8 cellular contexts compared by ENCODE assay signal in genomic region chr1:162854245-162854860, GRCh38. TPM values are rescaled to one million over a fixed set of nuclear protein-coding genes. Genes with fewer than 3 reads are reported as not detected.
A peak's percentile ranks its signal among the peaks of the same experiment; 100 is the strongest.
DNase-seq lines count a peak whose midpoint lies in the region; ATAC-seq and TF ChIP-seq lines count a peak whose summit lies in the region.

No MANE protein-coding gene starts in this region.

- CTCF ChIA-PET in activated CD8-positive, alpha-beta memory T cell treated with anti-CD3 and anti-CD28 coated beads, Interleukin-2, amount 10 ng/mL, durations not matched to agents 7 days and 5 days (lab: Charles Lee): interaction anchor here (0.8 to 2.7 kb wide), 11 partner anchors 17 to 467 kb away, joined by 3 to 18 read pairs (median 4); partner anchors contain the start of gene NUF2
- CTCF ChIA-PET in MCF 10A (lab: Yijun Ruan, JAX): interaction anchor here (0.5 to 5.1 kb wide), 67 partner anchors 9 to 1921 kb away, joined by 3 to 110 read pairs (median 5); partner anchors contain the start of genes CCDC190 and RGS4

- H3K4me1 Mint-ChIP-seq in activated CD8-positive, alpha-beta memory T cell treated with anti-CD3 and anti-CD28 coated beads, Interleukin-2, amount 10 ng/mL, durations not matched to agents 7 days and 5 days: no peaks in the 10 kb centered on the region
- H3K4me1 Mint-ChIP-seq in MCF 10A (ENCODE audit: insufficient read depth, unreplicated experiment): peaks cover 32% of the 10 kb centered on the region

- no peaks in the 10 kb centered on the region for H3K36me3 Mint-ChIP-seq in activated CD8-positive, alpha-beta memory T cell treated with anti-CD3 and anti-CD28 coated beads, Interleukin-2, amount 10 ng/mL, durations not matched to agents 7 days and 5 days
- H3K36me3 Mint-ChIP-seq in MCF 10A (ENCODE audit: insufficient read depth, unreplicated experiment): no peaks in the 10 kb centered on the region

- intact Hi-C loops in MCF 10A (cut with micrococcal nuclease): loop anchor here (1.0 to 2.0 kb wide), 4 partner anchors 24 to 462 kb away; no protein-coding TSS in a partner anchor

- peak; percentile 70 for ATAC-seq in activated CD8-positive, alpha-beta memory T cell treated with anti-CD3 and anti-CD28 coated beads, Interleukin-2, amount 10 ng/mL, durations not matched to agents 7 days and 5 days
- peak; percentile 89 for ATAC-seq in HG02759 (IDR thresholded peaks at IDR 0.05; ENCODE audit: unreplicated experiment)

- BruUV-seq in MCF 10A (replicated peaks; lab: Mats Ljungman, UMichigan): no TSS peak

- POLR2A ChIA-PET in MCF 10A (lab: Yijun Ruan, JAX): interaction anchor here (0.9 to 1.8 kb wide), 5 partner anchors 10 to 467 kb away, joined by 3 to 7 read pairs (median 4); no protein-coding TSS in a partner anchor

- no peak overlapping the region for H3K27ac Mint-ChIP-seq in activated CD8-positive, alpha-beta memory T cell treated with anti-CD3 and anti-CD28 coated beads, Interleukin-2, amount 10 ng/mL, durations not matched to agents 7 days and 5 days
- no peak overlapping the region for H3K27ac Mint-ChIP-seq in MCF 10A (ENCODE audit: low read depth, unreplicated experiment)

- no peaks in the 10 kb centered on the region for H3K9me3 Mint-ChIP-seq in activated CD8-positive, alpha-beta memory T cell treated with anti-CD3 and anti-CD28 coated beads, Interleukin-2, amount 10 ng/mL, durations not matched to agents 7 days and 5 days (ENCODE audit: low read depth)
- H3K9me3 Mint-ChIP-seq in MCF 10A (ENCODE audit: unreplicated experiment): no peaks in the 10 kb centered on the region

- H3K4me3 Mint-ChIP-seq in activated CD8-positive, alpha-beta memory T cell treated with anti-CD3 and anti-CD28 coated beads, Interleukin-2, amount 10 ng/mL, durations not matched to agents 7 days and 5 days: no peak overlapping the region
- H3K4me3 Mint-ChIP-seq in MCF 10A (ENCODE audit: unreplicated experiment): no peak overlapping the region

- DNase-seq in activated CD8-positive, alpha-beta memory T cell treated with anti-CD3 and anti-CD28 coated beads, Interleukin-2, amount 10 ng/mL, durations not matched to agents 7 days and 5 days: peak; percentile 69
- no peak for DNase-seq in activated CD8-positive, alpha-beta memory T cell treated with anti-CD3 and anti-CD28 coated beads for 24 hours
- DNase-seq in NCI-H146 (lab: John Stamatoyannopoulos, UW): peak; percentile 78
- DNase-seq in T-helper 1 cell: peak in 4 of 5 donors; percentile 13 to 40 (median 32)
- peak; percentile 88 for DNase-seq in MCF 10A (ENCODE audit: unreplicated experiment)
- DNase-seq in islet precursor cell: peak; percentile 63
- DNase-seq in stimulated activated CD4-positive, alpha-beta T cell treated with anti-CD3 and anti-CD28 coated beads, Interleukin-2, amount 100 ng/mL, for 48 hours: peak; percentile 24 to 41

- peaks cover 15% of the 10 kb centered on the region for H3K27me3 Mint-ChIP-seq in activated CD8-positive, alpha-beta memory T cell treated with anti-CD3 and anti-CD28 coated beads, Interleukin-2, amount 10 ng/mL, durations not matched to agents 7 days and 5 days
- peaks cover 32% of the 10 kb centered on the region for H3K27me3 Mint-ChIP-seq in MCF 10A (ENCODE audit: insufficient read depth, unreplicated experiment)

- peak; percentile 71 for TF ChIP-seq CTCF in MCF 10A (IDR thresholded peaks at IDR 0.05; ENCODE audit: unreplicated experiment)

RNA-seq across cellular contexts. Expression of gene CCDC190, which starts 6.6 kb away (rescaled TPM):
- total RNA-seq in activated CD8-positive, alpha-beta memory T cell treated with anti-CD3 and anti-CD28 coated beads, Interleukin-2, amount 10 ng/mL, durations not matched to agents 7 days and 5 days: not detected
- total RNA-seq in MCF 10A (2022): not detected in 2 replicates
